ENCODE assay signal across 8 cellular contexts in genomic region chr6:26172496-26172958, GRCh38.
DNase-seq lines count a peak whose midpoint lies in the region; ATAC-seq, FAIRE-seq and TF ChIP-seq lines count a peak whose summit lies in the region.

No MANE protein-coding gene starts in this region.

- TF ChIP-seq POLR2A in GM12892 (IDR thresholded peaks at IDR 0.05; ENCODE audit: low read depth, low read length): no peak

- no peak overlapping the region for H3K23ac ChIP-seq in trophoblast cell (ENCODE audit: low read length)

- peak; percentile 20 for ATAC-seq in GM21737 (IDR thresholded peaks at IDR 0.05; ENCODE audit: unreplicated experiment)

- DNase-seq in DMS79 treated with DMSO at 0.1 percent for 48 hours (lab: John Stamatoyannopoulos, UW) (peak; percentile 33), NCI-H2029 treated with DMSO at 0.1 percent for 48 hours (lab: John Stamatoyannopoulos, UW) (peak; percentile 56), glomerular visceral epithelial cell (ENCODE audit: extremely low spot score) (peak; percentile 22), trophoblast cell (peak in 1 of 2 donors; percentile 57), SHP77 treated with DMSO at 0.1 percent for 48 hours (lab: John Stamatoyannopoulos, UW) (no peak), GM12892 (ENCODE audit: insufficient read length) (no peak)
- peak; percentile 19 for DNase-seq in activated naive CD4-positive, alpha-beta T cell treated with anti-CD3 and anti-CD28 coated beads, Interleukin-2, amount 50 U/mL, for 16 hours

- no peaks in the 10 kb centered on the region for H3K9me3 ChIP-seq in trophoblast cell (ENCODE audit: insufficient read depth, low read depth, low read length)

- H3K4me2 ChIP-seq in trophoblast cell (ENCODE audit: low read length): peak overlapping the region; percentile 68

- no peak overlapping the region for H2BK12ac ChIP-seq in trophoblast cell (ENCODE audit: low read length)

- peak overlapping the region; percentile 70 for H3K27ac ChIP-seq in trophoblast cell (ENCODE audit: low read depth, low read length)

- peak overlapping the region; percentile 67 for H3K9ac ChIP-seq in trophoblast cell (ENCODE audit: low read length)

- H3K4ac ChIP-seq in trophoblast cell (ENCODE audit: low read depth, low read length): no peak overlapping the region

- H4K8ac ChIP-seq in trophoblast cell (ENCODE audit: low read depth, low read length): peak overlapping the region; percentile 58

- peaks cover 3% of the 10 kb centered on the region for H3K79me2 ChIP-seq in trophoblast cell (ENCODE audit: control insufficient read depth, insufficient read depth, low read length, poor library complexity)

- no peaks in the 10 kb centered on the region for H3K27me3 ChIP-seq in trophoblast cell (ENCODE audit: insufficient read depth, low read length)

- H3K4me1 ChIP-seq in trophoblast cell (ENCODE audit: control insufficient read depth in 1 of 2, insufficient read depth in 2 of 2, low read length in 2 of 2): no peaks in the 10 kb centered on the region

- peak overlapping the region; percentile 45 for H4K91ac ChIP-seq in trophoblast cell (ENCODE audit: low read depth, low read length)

- no peak for FAIRE-seq in GM12892 (lab: Jason Lieb, UNC)

- H3K14ac ChIP-seq in trophoblast cell (ENCODE audit: low read length): peak overlapping the region; percentile 40

- peak overlapping the region; percentile 78 for H3K4me3 ChIP-seq in trophoblast cell (ENCODE audit: low read depth, low read length)

- WGBS in trophoblast cell (ENCODE audit: extremely low coverage, insufficient coverage, insufficient read length): no CpG with 5 or more reads among the region's 14 CpGs

- no peaks in the 10 kb centered on the region for H3K36me3 ChIP-seq in trophoblast cell (ENCODE audit: control insufficient read depth in 1 of 2, insufficient read depth in 2 of 2, low read length in 2 of 2)

- no peak overlapping the region for H2BK120ac ChIP-seq in trophoblast cell (ENCODE audit: insufficient read depth, low read length, poor library complexity)

- peak overlapping the region; percentile 62 for H4K12ac ChIP-seq in trophoblast cell (ENCODE audit: low read depth, low read length)

- no peak overlapping the region for H3K18ac ChIP-seq in trophoblast cell (ENCODE audit: low read length)

- peak overlapping the region; percentile 35 for H2AFZ ChIP-seq in trophoblast cell (ENCODE audit: insufficient read depth, low read length, poor library complexity)

- H2BK5ac ChIP-seq in trophoblast cell (ENCODE audit: low read depth, low read length, poor library complexity): peak overlapping the region; percentile 33

- H2AK5ac ChIP-seq in trophoblast cell (ENCODE audit: low read length): peak overlapping the region; percentile 63

- peaks cover 2% of the 10 kb centered on the region for H3K79me1 ChIP-seq in trophoblast cell (ENCODE audit: low read length)

Comparison
In these comparisons a context has a peak if more than half of its experiments do, and no peak if none do; other contexts are left out.
1. DNase-seq: peak in DMS79 treated with DMSO at 0.1 percent for 48 hours (single experiment), NCI-H2029 treated with DMSO at 0.1 percent for 48 hours (single experiment), activated naive CD4-positive, alpha-beta T cell treated with anti-CD3 and anti-CD28 coated beads, Interleukin-2, amount 50 U/mL, for 16 hours (single experiment) and glomerular visceral epithelial cell (single experiment); none in SHP77 treated with DMSO at 0.1 percent for 48 hours (single experiment) and GM12892 (single experiment).